ENCODE assay signal across 27 cellular contexts in the genomic region with DNA sequence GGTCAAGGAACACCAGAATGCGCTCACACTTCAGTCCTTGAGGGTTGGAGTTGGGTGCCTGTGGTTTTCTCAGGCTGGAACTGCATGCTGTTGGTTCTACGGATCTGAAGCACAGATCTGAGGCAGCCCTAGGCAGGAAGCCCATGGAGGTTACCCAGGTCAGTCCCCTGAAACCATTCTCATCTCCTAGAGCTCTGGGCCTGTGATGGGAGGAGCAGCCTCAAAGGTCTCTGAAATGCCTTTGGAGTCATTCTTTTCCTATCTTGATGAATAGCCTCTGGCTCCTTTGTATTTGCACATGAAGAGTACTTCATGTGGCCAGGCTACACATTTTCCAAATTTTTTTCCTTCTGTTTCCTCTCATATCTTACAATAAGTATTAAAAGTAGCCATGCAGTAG.
"Had no signal": no experiment of that assay in that cellular context is flagged by ENCODE, and none has a peak within 500 bp of the region (broad histone marks: within the 10 kb centered on the region; RNA-seq: fewer than 3 reads in every experiment).

No MANE protein-coding gene starts in this region.

- H3K9ac ChIP-seq: neural progenitor cell, parathyroid adenoma had no signal

- H3K9me3 Mint-ChIP-seq: stimulated activated naive CD8-positive, alpha-beta T cell treated with anti-CD3 and anti-CD28 coated beads, Interleukin-15, Interleukin-2, amounts not matched to agents 100 ng/mL and 50 ng/mL, for 24 hours had no signal

- H3K27me3 Mint-ChIP-seq: progenitor cell of endocrine pancreas; stimulated activated naive B cell treated with anti-CD40 and anti-IgM and Interleukin-4, amounts not matched to agents 10 μg/mL and 1 μg/mL and 100 μg/mL, for 72 hours; type B pancreatic cell had no signal

- H3K4me3 ChIP-seq: neural progenitor cell, ovary, psoas muscle, right lobe of liver, sigmoid colon, stomach, thoracic aorta, thyroid gland, tibial nerve, vagina had no signal

- H3K79me2 ChIP-seq: parathyroid adenoma had no signal

- H3K4me2 ChIP-seq: neural progenitor cell had no signal

- H3K4me1 ChIP-seq: neural progenitor cell, parathyroid adenoma, psoas muscle, right lobe of liver, sigmoid colon, vagina had no signal

- H3K27ac Mint-ChIP-seq: natural killer cell; nephron; neural progenitor cell; progenitor cell of endocrine pancreas; stimulated activated effector memory CD8-positive, alpha-beta T cell treated with anti-CD3 and anti-CD28 coated beads, Interleukin-12 subunit alpha, Interleukin-12 subunit beta, amount 100 ng/mL, for 72 hours; stimulated activated naive B cell treated with anti-CD40 and anti-IgM and Interleukin-4, amounts not matched to agents 10 μg/mL and 1 μg/mL and 100 μg/mL, for 72 hours; stimulated activated naive CD8-positive, alpha-beta T cell treated with anti-CD3 and anti-CD28 coated beads, Interleukin-15, Interleukin-2, amounts not matched to agents 100 ng/mL and 50 ng/mL, for 24 hours; type B pancreatic cell had no signal

- H3K27ac ChIP-seq: neural progenitor cell, ovary, parathyroid adenoma, psoas muscle, right lobe of liver, sigmoid colon, stomach, thoracic aorta, thyroid gland, tibial nerve, vagina had no signal

- H3K27me3 ChIP-seq: neural progenitor cell, ovary, right lobe of liver, sigmoid colon, stomach, thyroid gland, tibial nerve, vagina had no signal

- DNase-seq: natural killer cell; occipital lobe; ovary; posterior cingulate gyrus; psoas muscle; right cardiac atrium; right lobe of liver; sigmoid colon; small intestine; stimulated activated CD4-positive, alpha-beta T cell treated with anti-CD3 and anti-CD28 coated beads, Interleukin-15, amount 100 ng/mL, for 24 hours; stimulated activated CD4-positive, alpha-beta T cell treated with anti-CD3 and anti-CD28 coated beads, Interleukin-2, amount 100 ng/mL, for 24 hours; stimulated activated CD4-positive, alpha-beta T cell treated with anti-CD3 and anti-CD28 coated beads, Interleukin-2, amount 100 ng/mL, for 48 hours; stimulated activated CD4-positive, alpha-beta T cell treated with anti-CD3 and anti-CD28 coated beads, Interleukin-4, amount 100 ng/mL, for 24 hours; stimulated activated naive B cell treated with anti-CD40 and anti-IgM and Interleukin-4, amounts not matched to agents 10 μg/mL and 1 μg/mL and 100 μg/mL, for 72 hours; stimulated activated naive CD4-positive, alpha-beta T cell treated with Interleukin-2 at 50 U/mL for 16 hours; stomach; thyroid gland had no signal

- H2AFZ ChIP-seq: neural progenitor cell, parathyroid adenoma had no signal

- H3K36me3 ChIP-seq: neural progenitor cell, ovary, right lobe of liver, sigmoid colon, stomach, thoracic aorta, thyroid gland, tibial nerve, vagina had no signal

- H3K36me3 Mint-ChIP-seq: natural killer cell; stimulated activated effector memory CD8-positive, alpha-beta T cell treated with anti-CD3 and anti-CD28 coated beads, Interleukin-12 subunit alpha, Interleukin-12 subunit beta, amount 100 ng/mL, for 72 hours; type B pancreatic cell had no signal

- ATAC-seq: natural killer cell; psoas muscle; right cardiac atrium; right lobe of liver; stimulated activated effector memory CD8-positive, alpha-beta T cell treated with anti-CD3 and anti-CD28 coated beads, Interleukin-12 subunit alpha, Interleukin-12 subunit beta, amount 100 ng/mL, for 72 hours; stimulated activated naive B cell treated with anti-CD40 and anti-IgM and Interleukin-4, amounts not matched to agents 10 μg/mL and 1 μg/mL and 100 μg/mL, for 72 hours had no signal

- H3K9me3 ChIP-seq: ovary, right lobe of liver, thyroid gland, vagina had no signal

- H3K4me3 Mint-ChIP-seq: natural killer cell; nephron; neural progenitor cell; stimulated activated effector memory CD8-positive, alpha-beta T cell treated with anti-CD3 and anti-CD28 coated beads, Interleukin-12 subunit alpha, Interleukin-12 subunit beta, amount 100 ng/mL, for 72 hours; stimulated activated naive B cell treated with anti-CD40 and anti-IgM and Interleukin-4, amounts not matched to agents 10 μg/mL and 1 μg/mL and 100 μg/mL, for 72 hours; stimulated activated naive CD8-positive, alpha-beta T cell treated with anti-CD3 and anti-CD28 coated beads, Interleukin-15, Interleukin-2, amounts not matched to agents 100 ng/mL and 50 ng/mL, for 24 hours; type B pancreatic cell had no signal
